ENCODE assay signal across 8 cellular contexts in genomic region chr10:62779487-62780248, GRCh38. TPM values are rescaled to one million over a fixed set of nuclear protein-coding genes. Genes with fewer than 3 reads are reported as not detected.
DNase-seq lines count a peak whose midpoint lies in the region; ATAC-seq, FAIRE-seq and TF ChIP-seq lines count a peak whose summit lies in the region.

No MANE protein-coding gene starts in this region.

- H3K4me3 ChIP-seq in K562 (no peak overlapping the region), smooth muscle cell (no peak overlapping the region)

- H3K9ac ChIP-seq in K562 (ENCODE audit: insufficient read depth in 1 of 2, low read depth in 2 of 2, low read length in 2 of 2) (no peak overlapping the region), smooth muscle cell (ENCODE audit: low read depth) (no peak overlapping the region)

- CTCF ChIA-PET in K562 (lab: Yijun Ruan, JAX; ENCODE audit: low intra/inter-chr PET ratio) = no interaction called here

- H3K4me1 ChIP-seq in K562 (replicated peaks in 1 of 2; ENCODE audit: control insufficient read depth in 2 of 2, insufficient read depth in 2 of 2, low read length in 2 of 2) (no peaks in the 10 kb centered on the region), smooth muscle cell (ENCODE audit: low read depth) (no peaks in the 10 kb centered on the region)

- no peak overlapping the region for H3K4me2 ChIP-seq in K562 (ENCODE audit: insufficient read depth, low read length)
- H3K4me2 ChIP-seq in smooth muscle cell = no peak overlapping the region

- TF ChIP-seq RAD21 in K562 (CRISPR knock-in tag; conservative IDR thresholded peaks at IDR 0.05 in 1 of 2, IDR thresholded peaks at IDR 0.05 in 1 of 2) = no peak

- WGBS in K562 (ENCODE audit: insufficient coverage, low coverage, missing lambda C conversion rate) = 1% methylated on average over 5 of the region's 5 CpGs
- 91% methylated on average over 5 of the region's 5 CpGs for WGBS in smooth muscle cell (ENCODE audit: low lambda C conversion rate)

- H3F3A ChIP-seq in smooth muscle cell (ENCODE audit: low read depth) = no peaks in the 10 kb centered on the region

- H3K36me3 ChIP-seq in K562 (ENCODE audit: control insufficient read depth, insufficient read depth, low read length) = no peaks in the 10 kb centered on the region
- H3K36me3 ChIP-seq in smooth muscle cell (ENCODE audit: low read depth) = no peaks in the 10 kb centered on the region

- peak; percentile 32 to 80 (median 74) for DNase-seq in T-helper 1 cell
- DNase-seq in K562 (ENCODE audit: extremely low read depth in 1 of 4, low spot score in 3 of 4) = no peak
- DNase-seq in stimulated activated CD8-positive, alpha-beta memory T cell treated with anti-CD3 and anti-CD28 coated beads, Interleukin-15, amount 100 ng/mL, for 1 hour (ENCODE audit: low read depth) = peak; percentile 72
- no peak for DNase-seq in smooth muscle cell (lab: John Stamatoyannopoulos, UW; ENCODE audit: unreplicated experiment)
- DNase-seq in medulla oblongata (ENCODE audit: extremely low spot score) = no peak
- DNase-seq in GDM1 (lab: John Stamatoyannopoulos, UW) = no peak

- TF ChIP-seq EP300 in K562 (IDR thresholded peaks at IDR 0.05; ENCODE audit: low read length) = no peak

- no TSS peak for BruUV-seq in K562 (replicated peaks; lab: Mats Ljungman, UMichigan)

- no peak for TF ChIP-seq CTCF in K562 (IDR thresholded peaks at IDR 0.05 in 2 of 3, conservative IDR thresholded peaks at IDR 0.05 in 1 of 3; ENCODE audit: insufficient read depth in 2 of 3, low read depth in 1 of 3, low read length in 3 of 3)
- no peak for TF ChIP-seq CTCF in smooth muscle cell (IDR thresholded peaks at IDR 0.05; ENCODE audit: borderline replicate concordance, insufficient read depth, poor library complexity, severe bottlenecking)

- H3K9me3 ChIP-seq in K562 (replicated peaks; ENCODE audit: control insufficient read depth, insufficient read depth, low read depth, low read length) (no peaks in the 10 kb centered on the region), smooth muscle cell (replicated peaks; ENCODE audit: low read depth) (no peaks in the 10 kb centered on the region)

- H3K27ac ChIP-seq in K562 (ENCODE audit: extremely low read depth, low read depth, low read length) (no peak overlapping the region), smooth muscle cell (ENCODE audit: low read depth) (no peak overlapping the region)

- POLR2A ChIA-PET in K562 (lab: Yijun Ruan, JAX) = interaction anchor here (0.5 to 1.0 kb wide), 4 partner anchors 11 to 37 kb away, joined by 3 read pairs; partner anchors contain the start of gene ADO

- no peak for FAIRE-seq in K562 (lab: Jason Lieb, UNC)

- no peaks in the 10 kb centered on the region; a peak in 1 of 5 replicates for H3K27me3 ChIP-seq in K562 (ENCODE audit: control insufficient read depth in 2 of 2, insufficient read depth in 2 of 2, low read length in 2 of 2)
- H3K27me3 ChIP-seq in smooth muscle cell (ENCODE audit: low read depth) = no peaks in the 10 kb centered on the region

- no peaks in the 10 kb centered on the region for H3K9me1 ChIP-seq in K562 (ENCODE audit: control insufficient read depth, insufficient read depth, low read length)

- intact Hi-C loops in K562 (cut with micrococcal nuclease) = no loop called here

- no peaks in the 10 kb centered on the region for H3K79me2 ChIP-seq in K562 (ENCODE audit: control insufficient read depth, insufficient read depth, low read length)
- H3K79me2 ChIP-seq in smooth muscle cell (ENCODE audit: low read depth) = no peaks in the 10 kb centered on the region

- peak; percentile 77 for ATAC-seq in GM18508 (IDR thresholded peaks at IDR 0.05; ENCODE audit: insufficient read depth, unreplicated experiment)
- ATAC-seq in HG02884 (IDR thresholded peaks at IDR 0.05; ENCODE audit: unreplicated experiment) = peak; percentile 84
- ATAC-seq in K562 = no peak

- H2AFZ ChIP-seq in K562 (ENCODE audit: low read depth, low read length) (no peak overlapping the region), smooth muscle cell (ENCODE audit: low read depth) (no peak overlapping the region)

- no peak for TF ChIP-seq POLR2A in K562 (conservative IDR thresholded peaks at IDR 0.05)

- in situ Hi-C loops in K562 (cut with MboI) = no loop called here

- H4K20me1 ChIP-seq in K562 (replicated peaks; ENCODE audit: control insufficient read depth, insufficient read depth, low read length) (no peaks in the 10 kb centered on the region), smooth muscle cell (ENCODE audit: low read depth) (no peaks in the 10 kb centered on the region)

TF ChIP-seq in K562, 482 proteins besides CTCF, POLR2A, EP300 and RAD21:
- TF ChIP-seq ZNF277 (CRISPR knock-in tag; IDR thresholded peaks at IDR 0.05; ENCODE audit: borderline replicate concordance) (no peak), NFIC (IDR thresholded peaks at IDR 0.05) (peak; percentile 24; the same call in 1 of the 2 replicates), MBD1 (CRISPR knock-in tag; IDR thresholded peaks at IDR 0.05) (no peak)
TF ChIP-seq in K562: peak in this region for 1.

RNA-seq across cellular contexts. Expression of gene ADO, which starts 24.9 kb away (rescaled TPM):
- 7.7 and 9.9 TPM in 2 replicates for total RNA-seq in K562 (2011; cell fraction: chromatin; rRNA removed; ENCODE audit: low replicate concordance)
- 12.4 and 12.8 TPM in 2 replicates for total RNA-seq in K562 (2011; cell fraction: nucleolus; rRNA removed)
- 13.9 and 17.6 TPM in 2 replicates for total RNA-seq in K562 (2011; cell fraction: nucleoplasm; rRNA removed)
- total RNA-seq in K562 (2014; rRNA removed) = 19.5 and 23.8 TPM in 2 replicates
- total RNA-seq in K562 (2014; rRNA removed; fragmentation: Illumina TruSeq; extraction: Trizol) = 13.1 and 14.7 TPM in 2 replicates
- total RNA-seq in K562 (2015; rRNA removed; fragmentation: Illumina TruSeq; extraction: Trizol) = 18.1 and 19.5 TPM in 2 replicates
- total RNA-seq in K562 (2021) = 20.0 and 20.6 TPM in 2 replicates
- 14.4 and 16.8 TPM in 2 replicates for polyA plus RNA-seq in K562 (2011; rRNA removed)
- 9.7 and 16.6 TPM in 2 replicates for polyA plus RNA-seq in K562 (2011; cell fraction: cytosol; rRNA removed)
- 7.9 and 8.7 TPM in 2 replicates for polyA plus RNA-seq in K562 (2011; cell fraction: nucleus; rRNA removed)
- 12.4 and 15.8 TPM in 2 replicates for polyA plus RNA-seq in K562 (2012)
- 14.1 and 16.1 TPM in 2 replicates for polyA plus RNA-seq in K562 (2014; fragmentation: Illumina TruSeq; extraction: Trizol)
- 1 to 10 TPM; 3.0 to 3.8 TPM for polyA plus RNA-seq in K562 (2014; fragmentation: Nextera tagmentation; extraction: Ambion mirVana)
- polyA plus RNA-seq in K562 (2014; rRNA removed) = 15.3 and 15.6 TPM in 2 replicates
- polyA minus RNA-seq in K562 (2011; rRNA and poly(A)+ RNA removed) = 18.8 and 20.3 TPM in 2 replicates
- 13.3 and 13.8 TPM in 2 replicates for polyA minus RNA-seq in K562 (2011; cell fraction: cytosol; rRNA and poly(A)+ RNA removed)
- 12.3 and 17.2 TPM in 2 replicates for polyA minus RNA-seq in K562 (2011; cell fraction: nucleus; rRNA and poly(A)+ RNA removed)
- total RNA-seq in smooth muscle cell = 29.8 and 32.4 TPM in 2 replicates
- 11.6 and 11.9 TPM in 2 replicates for polyA plus RNA-seq in smooth muscle cell

RNA-seq across cellular contexts. Expression of gene EGR2, which starts 36.5 kb away (rescaled TPM):
- 0.30 and 0.81 TPM in 2 replicates for total RNA-seq in K562 (2011; cell fraction: chromatin; rRNA removed; ENCODE audit: low replicate concordance)
- total RNA-seq in K562 (2011; cell fraction: nucleolus; rRNA removed) = 0.79 and 0.83 TPM in 2 replicates
- 0.51 and 0.69 TPM in 2 replicates for total RNA-seq in K562 (2011; cell fraction: nucleoplasm; rRNA removed)
- total RNA-seq in K562 (2014; rRNA removed) (0.24 TPM in 1 of 2 replicates, not detected in the other), K562 (2014; rRNA removed; fragmentation: Illumina TruSeq; extraction: Trizol) (0.11 and 0.19 TPM in 2 replicates), K562 (2015; rRNA removed; fragmentation: Illumina TruSeq; extraction: Trizol) (not detected in 2 replicates), K562 (2021) (0.18 and 0.83 TPM in 2 replicates), smooth muscle cell (209 and 255 TPM in 2 replicates)
- polyA plus RNA-seq in K562 (2011; rRNA removed) (0.08 and 0.09 TPM in 2 replicates), K562 (2014; fragmentation: Illumina TruSeq; extraction: Trizol) (0.11 and 0.12 TPM in 2 replicates), K562 (2014; fragmentation: Nextera tagmentation; extraction: Ambion mirVana) (not detected), K562 (2014; rRNA removed) (0.03 and 0.15 TPM in 2 replicates), smooth muscle cell (277 and 433 TPM in 2 replicates)
- 0.06 and 0.31 TPM in 2 replicates for polyA plus RNA-seq in K562 (2011; cell fraction: cytosol; rRNA removed)
- 0.37 and 1.4 TPM in 2 replicates for polyA plus RNA-seq in K562 (2011; cell fraction: nucleus; rRNA removed)
- polyA plus RNA-seq in K562 (2012) = 0.25 and 0.47 TPM in 2 replicates
- 0.09 and 0.70 TPM in 2 replicates for polyA minus RNA-seq in K562 (2011; rRNA and poly(A)+ RNA removed)
- polyA minus RNA-seq in K562 (2011; cell fraction: cytosol; rRNA and poly(A)+ RNA removed) = not detected in 2 replicates
- polyA minus RNA-seq in K562 (2011; cell fraction: nucleus; rRNA and poly(A)+ RNA removed) = 0.33 and 0.81 TPM in 2 replicates

Comparison
In these comparisons a context has a peak if more than half of its experiments do, and no peak if none do; other contexts are left out.
1. DNase-seq: peak in T-helper 1 cell (5 of 5) and stimulated activated CD8-positive, alpha-beta memory T cell treated with anti-CD3 and anti-CD28 coated beads, Interleukin-15, amount 100 ng/mL, for 1 hour (single experiment); none in K562 (0 of 4), smooth muscle cell (single experiment), medulla oblongata (single experiment) and GDM1 (single experiment).
2. RNA of gene EGR2, which starts 36.5 kb away (total RNA-seq): 209 to 255 TPM in smooth muscle cell; 0.11 to 0.83 TPM in K562; every median in the first group is over 100 times any median in the second.